In the genomic region with DNA sequence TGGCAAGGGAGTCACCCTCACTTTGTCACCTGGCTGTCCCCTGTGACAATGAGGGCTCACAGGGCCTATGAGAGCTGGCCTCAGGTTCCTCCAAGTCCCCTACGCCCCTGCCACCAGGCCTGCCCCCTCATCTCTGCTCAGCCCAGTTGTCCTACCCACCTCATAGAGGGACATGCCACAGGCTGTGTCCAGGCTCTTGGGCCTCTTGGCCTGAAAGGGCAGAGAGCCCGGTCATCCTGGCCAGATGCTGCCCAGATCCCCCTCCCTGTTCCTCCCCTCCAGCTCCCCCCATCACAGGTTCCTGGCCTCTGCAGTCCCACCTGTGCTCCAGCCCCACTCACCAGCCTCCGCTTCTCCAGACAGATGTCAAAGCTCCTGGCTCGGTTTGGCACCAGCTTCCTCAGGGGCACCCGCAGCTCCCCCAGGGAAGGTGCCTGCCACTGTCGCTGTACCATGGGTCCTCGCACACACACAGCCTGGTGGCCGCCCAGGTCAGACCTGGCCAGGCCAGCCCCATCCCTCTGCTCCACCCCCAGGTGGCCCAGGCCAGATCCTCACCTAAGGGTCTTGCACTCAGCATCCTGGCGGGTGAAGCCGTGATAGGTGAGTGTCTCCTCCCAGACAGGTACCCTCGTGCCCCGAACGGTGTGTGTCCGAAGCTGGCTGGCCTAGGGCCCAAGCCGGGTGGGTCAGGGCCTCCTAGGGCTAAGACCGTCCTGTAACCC, we compare ENCODE assay signal across 12 cellular contexts. TPM values are rescaled to one million over a fixed set of nuclear protein-coding genes. Genes with fewer than 3 reads are reported as not detected.
DNase-seq lines count a peak whose midpoint lies in the region; ATAC-seq lines count a peak whose summit lies in the region.
"Had no signal": no experiment of that assay in that cellular context is flagged by ENCODE, and none has a peak within 500 bp of the region (broad histone marks: within the 10 kb centered on the region; RNA-seq: fewer than 3 reads in every experiment).

No MANE protein-coding gene starts in this region.

- H3K9me3 Mint-ChIP-seq in T-helper 1 cell treated with Interleukin-12 subunit alpha and Interleukin-12 subunit beta and Interleukin-4 antibody, amounts not matched to agents 30 μg/mL and 1 μg/mL, for 36 hours: no peaks in the 10 kb centered on the region
- H3K9me3 Mint-ChIP-seq in stimulated activated naive CD8-positive, alpha-beta T cell treated with anti-CD3 and anti-CD28 coated beads, Interleukin-15, amount 100 ng/mL, for 72 hours: no peaks in the 10 kb centered on the region

- no peaks in the 10 kb centered on the region for H3K9me3 ChIP-seq in T-helper 17 cell (ENCODE audit: control insufficient read depth, low read length, poor library complexity, severe bottlenecking)
- no peaks in the 10 kb centered on the region for H3K9me3 ChIP-seq in right cardiac atrium (ENCODE audit: control insufficient read depth, low read length)

- H3K4me1 ChIP-seq in right cardiac atrium (ENCODE audit: control insufficient read depth, insufficient read depth, low read length): no peaks in the 10 kb centered on the region

- H3K27me3 ChIP-seq in right cardiac atrium (ENCODE audit: control insufficient read depth, insufficient read depth): no peaks in the 10 kb centered on the region

- peak overlapping the region; percentile 98 for H3K27ac Mint-ChIP-seq in T-helper 1 cell treated with Interleukin-12 subunit alpha and Interleukin-12 subunit beta and Interleukin-4 antibody, amounts not matched to agents 30 μg/mL and 1 μg/mL, for 36 hours
- H3K27ac Mint-ChIP-seq in T-helper 17 cell: peak overlapping the region; percentile 98
- H3K27ac Mint-ChIP-seq in stimulated activated naive CD8-positive, alpha-beta T cell treated with anti-CD3 and anti-CD28 coated beads, Interleukin-15, amount 100 ng/mL, for 72 hours: peak overlapping the region; percentile 96 to 98

- intact Hi-C loops in right cardiac atrium (cut with DNase I): no loop called here

- H3K4me1 Mint-ChIP-seq in T-helper 1 cell treated with Interleukin-12 subunit alpha and Interleukin-12 subunit beta and Interleukin-4 antibody, amounts not matched to agents 30 μg/mL and 1 μg/mL, for 36 hours (ENCODE audit: low read depth): peaks cover 26% of the 10 kb centered on the region
- H3K4me1 Mint-ChIP-seq in T-helper 17 cell: peaks cover 18% of the 10 kb centered on the region
- H3K4me1 Mint-ChIP-seq in stimulated activated naive CD8-positive, alpha-beta T cell treated with anti-CD3 and anti-CD28 coated beads, Interleukin-15, amount 100 ng/mL, for 72 hours: peaks cover 56% of the 10 kb centered on the region

- no peak overlapping the region for H3K27ac ChIP-seq in right cardiac atrium (ENCODE audit: low read length)

- DNase-seq in T-helper 1 cell (no peak), T-helper 17 cell (no peak), right cardiac atrium (peak; percentile 17 to 59 (median 54)), anterior cingulate cortex (lab: John Stamatoyannopoulos, UW) (no peak), foreskin melanocyte (no peak)
- DNase-seq in stimulated activated naive CD8-positive, alpha-beta T cell treated with anti-CD3 and anti-CD28 coated beads, Interleukin-15, amount 100 ng/mL, for 72 hours: peak in 1 of 2 donors; percentile 23
- DNase-seq in stimulated activated CD4-positive, alpha-beta T cell treated with anti-CD3 and anti-CD28 coated beads, Interleukin-4, amount 100 ng/mL, for 1 hour: no peak
- DNase-seq: GF-D8 had no signal

- H3K36me3 Mint-ChIP-seq in T-helper 1 cell treated with Interleukin-12 subunit alpha and Interleukin-12 subunit beta and Interleukin-4 antibody, amounts not matched to agents 30 μg/mL and 1 μg/mL, for 36 hours (ENCODE audit: low read depth): peaks cover 19% of the 10 kb centered on the region
- H3K36me3 Mint-ChIP-seq in T-helper 17 cell (ENCODE audit: low read depth): no peaks in the 10 kb centered on the region

- WGBS in right cardiac atrium: 85% methylated on average over 16 of the region's 16 CpGs

- H3K4me3 ChIP-seq in right cardiac atrium (ENCODE audit: low read length): no peak overlapping the region

- H3K27me3 Mint-ChIP-seq in T-helper 1 cell treated with Interleukin-12 subunit alpha and Interleukin-12 subunit beta and Interleukin-4 antibody, amounts not matched to agents 30 μg/mL and 1 μg/mL, for 36 hours (ENCODE audit: low read depth): peaks cover 16% of the 10 kb centered on the region
- H3K27me3 Mint-ChIP-seq in T-helper 17 cell: no peaks in the 10 kb centered on the region
- H3K27me3 Mint-ChIP-seq in stimulated activated naive CD8-positive, alpha-beta T cell treated with anti-CD3 and anti-CD28 coated beads, Interleukin-15, amount 100 ng/mL, for 72 hours: no peaks in the 10 kb centered on the region

- H3K4me3 Mint-ChIP-seq in T-helper 1 cell treated with Interleukin-12 subunit alpha and Interleukin-12 subunit beta and Interleukin-4 antibody, amounts not matched to agents 30 μg/mL and 1 μg/mL, for 36 hours: peak overlapping the region; percentile 76
- peak overlapping the region; percentile 81 for H3K4me3 Mint-ChIP-seq in T-helper 17 cell
- H3K4me3 Mint-ChIP-seq in stimulated activated naive CD8-positive, alpha-beta T cell treated with anti-CD3 and anti-CD28 coated beads, Interleukin-15, amount 100 ng/mL, for 72 hours: peak overlapping the region; percentile 85 to 93

- ATAC-seq in T-helper 17 cell: no peak
- ATAC-seq in right cardiac atrium: peak; percentile 1 to 9
- ATAC-seq in stimulated activated naive CD8-positive, alpha-beta T cell treated with anti-CD3 and anti-CD28 coated beads, Interleukin-15, amount 100 ng/mL, for 72 hours: peak; percentile 15

RNA-seq across cellular contexts. Expression of a gene that starts 8.2 kb away (rescaled TPM):
- 100 to 1,000 TPM; 206 to 239 TPM for total RNA-seq in T-helper 17 cell
- total RNA-seq in right cardiac atrium: 100 to 1,000 TPM; 375 to 462 (median 435) TPM
- 380 TPM for polyA plus RNA-seq in right cardiac atrium

RNA-seq across cellular contexts. Expression of a gene that starts 14.8 kb away (rescaled TPM):
- total RNA-seq in T-helper 17 cell (1 to 10 TPM; 1.5 to 3.4 TPM), right cardiac atrium (100 to 1,000 TPM in 1 of 4 donors, 10 to 100 TPM in 3; 45.6 to 105 (median 79.6) TPM)
- 121 TPM for polyA plus RNA-seq in right cardiac atrium

RNA-seq across cellular contexts. Expression of a gene that starts 24.7 kb away (rescaled TPM):
- not detected for total RNA-seq in T-helper 17 cell
- not detected for total RNA-seq in right cardiac atrium
- not detected for polyA plus RNA-seq in right cardiac atrium
- total RNA-seq: A172, kidney epithelial cell, subcutaneous adipose tissue had no signal

RNA-seq across cellular contexts. Expression of a gene that starts 31.3 kb away (rescaled TPM):
- total RNA-seq in T-helper 17 cell (10 to 100 TPM; 67.8 to 79.7 TPM), right cardiac atrium (100 to 1,000 TPM; 323 to 411 (median 377) TPM)
- polyA plus RNA-seq in right cardiac atrium: 501 TPM

RNA-seq across cellular contexts. Expression of a gene that starts 35.6 kb away (rescaled TPM):
- total RNA-seq in T-helper 17 cell (under 1 TPM in 1 of 2 donors, not detected in 1; 0.37 TPM), right cardiac atrium (not detected)
- polyA plus RNA-seq in right cardiac atrium: not detected
- total RNA-seq: subcutaneous adipose tissue had no signal

Comparison
In these comparisons a context has a peak if more than half of its experiments do, and no peak if none do; other contexts are left out.
1. DNase-seq: peak in right cardiac atrium (3 of 3); none in T-helper 1 cell (0 of 5), T-helper 17 cell (0 of 3), anterior cingulate cortex (0 of 58), foreskin melanocyte (single experiment) and stimulated activated CD4-positive, alpha-beta T cell treated with anti-CD3 and anti-CD28 coated beads, Interleukin-4, amount 100 ng/mL, for 1 hour (single experiment).
2. RNA of a gene that starts 14.8 kb away (total RNA-seq): 45.6 to 105 TPM in right cardiac atrium; 1.5 to 3.4 TPM in T-helper 17 cell; every median in the first group is over 10 times any median in the second.
3. Peak in every context shown above with its lines, with median percentiles within 50 percentile points of each other: H3K27ac Mint-ChIP-seq and H3K4me3 Mint-ChIP-seq.